ENCODE assay signal across 25 cellular contexts in the genomic region with DNA sequence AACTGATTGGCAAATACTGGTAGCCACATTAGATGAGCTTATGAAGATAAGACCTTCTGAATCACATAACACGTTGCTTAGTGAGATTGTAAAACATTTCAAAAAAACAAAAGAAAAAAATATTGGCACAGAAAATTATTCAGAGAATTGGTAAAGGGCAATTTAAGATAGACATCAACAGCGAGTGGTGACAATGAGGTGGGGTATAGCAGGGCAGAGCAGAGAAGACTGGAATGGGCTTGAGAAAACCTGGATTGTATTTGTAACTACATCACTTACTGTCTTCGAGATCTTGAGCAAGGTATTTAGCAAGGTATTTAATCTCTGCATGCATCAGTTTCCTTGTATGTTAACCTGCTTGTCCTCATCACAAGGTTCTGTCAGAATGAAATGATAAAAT.
"Had no signal": no experiment of that assay in that cellular context is flagged by ENCODE, and none has a peak within 500 bp of the region (broad histone marks: within the 10 kb centered on the region; RNA-seq: fewer than 3 reads in every experiment).

No MANE protein-coding gene starts in this region.

- H3K4me1 ChIP-seq: colonic mucosa, esophagus squamous epithelium, gastrocnemius medialis, heart right ventricle, left lung, lower lobe of right lung had no signal

- H3K27me3 ChIP-seq: colonic mucosa, esophagus squamous epithelium, gastrocnemius medialis, heart right ventricle, left lung had no signal

- H3K27ac ChIP-seq: colonic mucosa, epithelial cell of prostate, esophagus squamous epithelium, gastrocnemius medialis, heart right ventricle, left lung, lower lobe of right lung had no signal

- H3K36me3 ChIP-seq: colonic mucosa, esophagus squamous epithelium, gastrocnemius medialis, heart right ventricle, left lung, lower lobe of right lung had no signal

- H3K9me3 ChIP-seq: colonic mucosa, esophagus squamous epithelium, gastrocnemius medialis, heart right ventricle, left lung, lower lobe of right lung, mucosa of descending colon had no signal

- FAIRE-seq: endometrium, islet of Langerhans, keratinocyte had no signal

- ATAC-seq: effector memory CD8-positive, alpha-beta T cell; esophagus mucosa; gastrocnemius medialis; left cardiac atrium; left lung; left ventricle myocardium superior; lower lobe of right lung; mucosa of descending colon had no signal

- DNase-seq: colonic mucosa; cortex of kidney; effector CD8-positive, alpha-beta T cell; effector memory CD8-positive, alpha-beta T cell; endodermal cell; erythroblast; esophagus squamous epithelium; foreskin fibroblast; foreskin melanocyte; gastrocnemius medialis; glutamatergic neuron; head of caudate nucleus; heart right ventricle; hippocampal formation; left cardiac atrium; left lung; left ventricle myocardium superior; lower lobe of right lung; mesenchymal stem cell; mucosa of descending colon had no signal

- H3K4me3 ChIP-seq: colonic mucosa, esophagus squamous epithelium, gastrocnemius medialis, heart right ventricle, left lung, lower lobe of right lung, mucosa of descending colon had no signal
